In the genomic region with DNA sequence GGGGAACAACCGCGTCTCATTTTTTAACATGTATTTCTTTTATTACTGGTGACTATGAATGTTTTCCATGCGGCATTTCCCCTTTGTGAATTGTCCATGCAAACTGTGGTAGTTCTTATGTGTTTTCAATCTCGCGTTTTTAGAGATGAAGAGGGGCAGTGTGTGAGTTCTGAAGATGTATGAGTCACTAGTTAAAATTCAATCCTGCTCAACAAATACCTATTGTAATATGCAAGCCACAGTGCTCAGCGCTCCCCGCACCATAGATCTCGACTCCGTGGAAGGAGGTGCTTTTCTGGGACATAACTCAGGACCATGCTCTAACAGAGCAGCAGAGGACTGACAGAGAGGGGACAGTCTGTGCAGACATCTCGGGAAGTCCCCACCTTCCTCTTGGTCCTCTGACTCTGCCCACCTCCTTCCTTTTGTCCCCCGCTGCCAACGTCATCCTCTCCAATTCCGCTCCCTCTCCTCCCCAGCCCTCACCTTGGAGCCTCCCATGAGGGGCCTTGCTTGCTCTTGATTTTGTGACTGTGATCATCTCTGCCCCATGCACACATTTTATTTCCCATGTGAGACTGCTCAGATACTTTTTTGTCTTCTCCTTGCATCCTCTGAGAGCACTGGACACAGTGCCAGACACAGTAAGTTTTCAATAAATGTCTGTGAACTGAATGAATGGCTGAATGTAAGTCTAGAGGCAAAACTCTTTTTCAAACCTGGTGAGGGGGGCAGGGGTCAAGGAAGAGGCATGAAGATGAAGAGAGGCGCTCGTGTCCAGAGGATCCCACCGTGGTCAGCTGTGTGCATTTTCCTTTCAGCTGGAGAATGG, we compare ENCODE assay signal across 1 cellular context.
A peak's percentile ranks its signal among the peaks of the same experiment; 100 is the strongest.
TF ChIP-seq lines count a peak whose summit lies in the region.

No MANE protein-coding gene starts in this region.

TF ChIP-seq in HepG2, 621 proteins besides CTCF, POLR2A, EP300 and RAD21 (continued from another document and continues in another):
- TF ChIP-seq, protein P1, sequence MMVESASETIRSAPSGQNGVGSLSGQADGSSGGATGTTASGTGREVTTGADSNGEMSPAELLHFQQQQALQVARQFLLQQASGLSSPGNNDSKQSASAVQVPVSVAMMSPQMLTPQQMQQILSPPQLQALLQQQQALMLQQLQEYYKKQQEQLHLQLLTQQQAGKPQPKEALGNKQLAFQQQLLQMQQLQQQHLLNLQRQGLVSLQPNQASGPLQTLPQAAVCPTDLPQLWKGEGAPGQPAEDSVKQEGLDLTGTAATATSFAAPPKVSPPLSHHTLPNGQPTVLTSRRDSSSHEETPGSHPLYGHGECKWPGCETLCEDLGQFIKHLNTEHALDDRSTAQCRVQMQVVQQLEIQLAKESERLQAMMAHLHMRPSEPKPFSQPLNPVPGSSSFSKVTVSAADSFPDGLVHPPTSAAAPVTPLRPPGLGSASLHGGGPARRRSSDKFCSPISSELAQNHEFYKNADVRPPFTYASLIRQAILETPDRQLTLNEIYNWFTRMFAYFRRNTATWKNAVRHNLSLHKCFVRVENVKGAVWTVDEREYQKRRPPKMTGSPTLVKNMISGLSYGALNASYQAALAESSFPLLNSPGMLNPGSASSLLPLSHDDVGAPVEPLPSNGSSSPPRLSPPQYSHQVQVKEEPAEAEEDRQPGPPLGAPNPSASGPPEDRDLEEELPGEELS (CRISPR knock-in tag; IDR thresholded peaks at IDR 0.05), result no peak
- no peak for TF ChIP-seq MED8 (CRISPR knock-in tag; IDR thresholded peaks at IDR 0.05; ENCODE audit: insufficient replicate concordance)
- TF ChIP-seq MIER2 (CRISPR knock-in tag; IDR thresholded peaks at IDR 0.05), result 0 out of 2 replicates have a peak, but pooled peaks have one; percentile 59
- TF ChIP-seq ZNF747 (CRISPR knock-in tag; IDR thresholded peaks at IDR 0.05; ENCODE audit: borderline replicate concordance), result 0 out of 2 replicates have a peak, but pooled peaks have one; percentile 45
- no peak for TF ChIP-seq WIZ (CRISPR knock-in tag; IDR thresholded peaks at IDR 0.05)
- peak; percentile 38; the same call in 1 of the 2 replicates for TF ChIP-seq ZNF772 (CRISPR knock-in tag; IDR thresholded peaks at IDR 0.05)
- no peak for TF ChIP-seq PAWR (CRISPR knock-in tag; IDR thresholded peaks at IDR 0.05; ENCODE audit: borderline replicate concordance)
- TF ChIP-seq RBFOX2 (IDR thresholded peaks at IDR 0.05; ENCODE audit: low read depth, low read length), result peak; percentile 82
- peak; percentile 58; the same call in 1 of the 2 replicates for TF ChIP-seq CBX5 (CRISPR knock-in tag; IDR thresholded peaks at IDR 0.05; ENCODE audit: borderline replicate concordance)
- TF ChIP-seq TGIF2 (CRISPR knock-in tag; IDR thresholded peaks at IDR 0.05), result peak; percentile 91; the same call in 1 of the 2 replicates
- peak; percentile 36; the same call in 1 of the 2 replicates for TF ChIP-seq NFIC (IDR thresholded peaks at IDR 0.05; ENCODE audit: low read length)
- peak; percentile 77; the same call in 1 of the 2 replicates for TF ChIP-seq FOSL1 (CRISPR knock-in tag; IDR thresholded peaks at IDR 0.05; ENCODE audit: borderline replicate concordance)
- no peak for TF ChIP-seq ZNF615 (CRISPR knock-in tag; IDR thresholded peaks at IDR 0.05; ENCODE audit: borderline replicate concordance)
- TF ChIP-seq, protein P2, sequence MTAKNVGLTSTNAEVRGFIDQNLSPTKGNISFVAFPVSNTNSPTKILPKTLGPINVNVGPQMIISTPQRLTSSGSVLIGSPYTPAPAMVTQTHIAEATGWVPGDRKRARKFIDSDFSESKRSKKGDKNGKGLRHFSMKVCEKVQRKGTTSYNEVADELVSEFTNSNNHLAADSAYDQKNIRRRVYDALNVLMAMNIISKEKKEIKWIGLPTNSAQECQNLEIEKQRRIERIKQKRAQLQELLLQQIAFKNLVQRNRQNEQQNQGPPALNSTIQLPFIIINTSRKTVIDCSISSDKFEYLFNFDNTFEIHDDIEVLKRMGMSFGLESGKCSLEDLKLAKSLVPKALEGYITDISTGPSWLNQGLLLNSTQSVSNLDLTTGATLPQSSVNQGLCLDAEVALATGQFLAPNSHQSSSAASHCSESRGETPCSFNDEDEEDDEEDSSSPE (CRISPR knock-in tag; IDR thresholded peaks at IDR 0.05), result peak; percentile 38; the same call in 1 of the 2 replicates
- TF ChIP-seq CREB1 (IDR thresholded peaks at IDR 0.05), result no peak
- TF ChIP-seq CREB1 (CRISPR knock-in tag; IDR thresholded peaks at IDR 0.05), result peak; percentile 42
- TF ChIP-seq SP4 (CRISPR knock-in tag; IDR thresholded peaks at IDR 0.05), result peak; percentile 12; the same call in 1 of the 2 replicates
- no peak for TF ChIP-seq NR2F6 (IDR thresholded peaks at IDR 0.05)
- TF ChIP-seq NR2F6 (CRISPR knock-in tag; IDR thresholded peaks at IDR 0.05), result peak; percentile 48; the same call in 1 of the 2 replicates
- no peak for TF ChIP-seq ZFP90 (CRISPR knock-in tag; IDR thresholded peaks at IDR 0.05; ENCODE audit: borderline replicate concordance)
- peak; percentile 54; the same call in 1 of the 2 replicates for TF ChIP-seq PPARG (CRISPR knock-in tag; conservative IDR thresholded peaks at IDR 0.05)
- TF ChIP-seq HDAC1 (CRISPR knock-in tag; IDR thresholded peaks at IDR 0.05), result 0 out of 2 replicates have a peak, but pooled peaks have one; percentile 54
- peak; percentile 58 for TF ChIP-seq NCOA2 (CRISPR knock-in tag; IDR thresholded peaks at IDR 0.05)
- TF ChIP-seq CHCHD3 (CRISPR knock-in tag; IDR thresholded peaks at IDR 0.05), result no peak
- TF ChIP-seq MBNL3 (CRISPR knock-in tag; conservative IDR thresholded peaks at IDR 0.05), result no peak
- peak; percentile 48; the same call in 1 of the 2 replicates for TF ChIP-seq ZSCAN21 (CRISPR knock-in tag; IDR thresholded peaks at IDR 0.05; ENCODE audit: borderline replicate concordance)
- TF ChIP-seq SOX13 (IDR thresholded peaks at IDR 0.05), result no peak; the same call in 1 of the 2 replicates
- peak in 1 of 2 experiments; percentile 86; a peak in 2 of 4 replicates for TF ChIP-seq SOX13 (CRISPR knock-in tag; conservative IDR thresholded peaks at IDR 0.05 in 1 of 2, IDR thresholded peaks at IDR 0.05 in 1 of 2)
- peak; percentile 88 for TF ChIP-seq HNF1A (IDR thresholded peaks at IDR 0.05; ENCODE audit: low read depth)
- TF ChIP-seq HNF1A (CRISPR knock-in tag; IDR thresholded peaks at IDR 0.05; ENCODE audit: borderline replicate concordance), result peak; percentile 94
- TF ChIP-seq MZF1 (CRISPR knock-in tag; IDR thresholded peaks at IDR 0.05; ENCODE audit: borderline replicate concordance), result no peak
- TF ChIP-seq ZBTB33 (CRISPR knock-in tag; IDR thresholded peaks at IDR 0.05), result no peak
- TF ChIP-seq JUND (CRISPR knock-in tag; IDR thresholded peaks at IDR 0.05), result peak; percentile 71; the same call in 1 of the 2 replicates
- peak; percentile 78; the same call in 1 of the 2 replicates for TF ChIP-seq JUNB (CRISPR knock-in tag; IDR thresholded peaks at IDR 0.05; ENCODE audit: borderline replicate concordance)
- no peak; the same call in 1 of the 2 replicates for TF ChIP-seq GATAD1 (CRISPR knock-in tag; IDR thresholded peaks at IDR 0.05)
- TF ChIP-seq ZFX (CRISPR knock-in tag; IDR thresholded peaks at IDR 0.05; ENCODE audit: low read depth), result peak; percentile 53; the same call in 1 of the 2 replicates
- TF ChIP-seq ZFAT (CRISPR knock-in tag; conservative IDR thresholded peaks at IDR 0.05), result no peak
- TF ChIP-seq RORA (CRISPR knock-in tag; IDR thresholded peaks at IDR 0.05), result no peak
- 0 out of 2 replicates have a peak, but pooled peaks have one; percentile 2 for TF ChIP-seq CCDC6 (CRISPR knock-in tag; IDR thresholded peaks at IDR 0.05)
- peak; percentile 77 for TF ChIP-seq ARID5B (CRISPR knock-in tag; IDR thresholded peaks at IDR 0.05)
- TF ChIP-seq ZNF567 (CRISPR knock-in tag; IDR thresholded peaks at IDR 0.05; ENCODE audit: borderline replicate concordance), result no peak
- TF ChIP-seq ATF1 (CRISPR knock-in tag; IDR thresholded peaks at IDR 0.05), result no peak
- TF ChIP-seq ZNF724P (CRISPR knock-in tag; IDR thresholded peaks at IDR 0.05; ENCODE audit: borderline replicate concordance), result no peak
- 0 out of 2 replicates have a peak, but pooled peaks have one; percentile 26 for TF ChIP-seq ZNF431 (CRISPR knock-in tag; IDR thresholded peaks at IDR 0.05; ENCODE audit: borderline replicate concordance, low read depth)
- TF ChIP-seq PAXIP1 (CRISPR knock-in tag; conservative IDR thresholded peaks at IDR 0.05), result peak; percentile 63; the same call in 1 of the 2 replicates
